ENCODE assay signal across 8 cellular contexts in the genomic region with DNA sequence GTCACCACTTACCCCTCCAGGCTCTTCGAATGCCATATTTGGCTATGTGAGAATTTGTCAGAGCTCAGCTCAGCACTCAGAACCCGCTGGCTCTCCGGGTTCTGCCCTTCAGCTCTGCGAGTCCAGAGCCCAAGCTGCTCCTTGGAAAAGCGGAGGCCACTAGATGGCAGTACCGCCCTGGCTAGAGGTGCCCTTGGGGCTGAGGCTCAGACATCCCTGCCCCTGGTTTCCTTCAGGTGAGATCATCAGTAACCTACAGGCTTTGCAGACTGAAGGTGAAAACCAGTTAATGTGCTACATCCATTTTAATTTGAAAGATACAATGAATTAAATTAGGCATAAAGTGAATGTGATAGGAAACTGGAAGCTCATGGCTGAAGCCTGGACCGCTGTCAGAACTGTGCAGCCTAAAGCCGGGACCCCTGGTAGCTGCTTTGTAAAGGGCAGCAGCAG.
DNase-seq lines count a peak whose midpoint lies in the region; ATAC-seq lines count a peak whose summit lies in the region.

No MANE protein-coding gene starts in this region.

- ATAC-seq in HG02623 (IDR thresholded peaks at IDR 0.05; ENCODE audit: unreplicated experiment) (peak; percentile 53), GM21526 (IDR thresholded peaks at IDR 0.05; ENCODE audit: low FRiP score, unreplicated experiment) (no peak)

- DNase-seq in EH (ENCODE audit: low read depth) (peak; percentile 74), NCI-H345 (lab: John Stamatoyannopoulos, UW) (peak; percentile 73), medulla oblongata (ENCODE audit: extremely low spot score) (peak; percentile 81)
- DNase-seq in activated CD4-positive, alpha-beta T cell treated with anti-CD3 and anti-CD28 coated beads, Interleukin-2, amount 50 U/mL, for 4 hours, result peak; percentile 32
- peak; percentile 17 for DNase-seq in effector CD4-positive, alpha-beta T cell
- peak; percentile 47 to 59 for DNase-seq in stimulated activated CD8-positive, alpha-beta memory T cell treated with anti-CD3 and anti-CD28 coated beads, Interleukin-2, amount 100 ng/mL, for 48 hours (ENCODE audit: low read depth in 2 of 2)

Comparison
In these comparisons a context has a peak if more than half of its experiments do, and no peak if none do; other contexts are left out.
1. DNase-seq: peak in every context shown above with its lines; median percentile 81 in medulla oblongata; 74 in EH; 73 in NCI-H345; 53 in stimulated activated CD8-positive, alpha-beta memory T cell treated with anti-CD3 and anti-CD28 coated beads, Interleukin-2, amount 100 ng/mL, for 48 hours; 32 in activated CD4-positive, alpha-beta T cell treated with anti-CD3 and anti-CD28 coated beads, Interleukin-2, amount 50 U/mL, for 4 hours; 17 in effector CD4-positive, alpha-beta T cell.